In the genomic region with DNA sequence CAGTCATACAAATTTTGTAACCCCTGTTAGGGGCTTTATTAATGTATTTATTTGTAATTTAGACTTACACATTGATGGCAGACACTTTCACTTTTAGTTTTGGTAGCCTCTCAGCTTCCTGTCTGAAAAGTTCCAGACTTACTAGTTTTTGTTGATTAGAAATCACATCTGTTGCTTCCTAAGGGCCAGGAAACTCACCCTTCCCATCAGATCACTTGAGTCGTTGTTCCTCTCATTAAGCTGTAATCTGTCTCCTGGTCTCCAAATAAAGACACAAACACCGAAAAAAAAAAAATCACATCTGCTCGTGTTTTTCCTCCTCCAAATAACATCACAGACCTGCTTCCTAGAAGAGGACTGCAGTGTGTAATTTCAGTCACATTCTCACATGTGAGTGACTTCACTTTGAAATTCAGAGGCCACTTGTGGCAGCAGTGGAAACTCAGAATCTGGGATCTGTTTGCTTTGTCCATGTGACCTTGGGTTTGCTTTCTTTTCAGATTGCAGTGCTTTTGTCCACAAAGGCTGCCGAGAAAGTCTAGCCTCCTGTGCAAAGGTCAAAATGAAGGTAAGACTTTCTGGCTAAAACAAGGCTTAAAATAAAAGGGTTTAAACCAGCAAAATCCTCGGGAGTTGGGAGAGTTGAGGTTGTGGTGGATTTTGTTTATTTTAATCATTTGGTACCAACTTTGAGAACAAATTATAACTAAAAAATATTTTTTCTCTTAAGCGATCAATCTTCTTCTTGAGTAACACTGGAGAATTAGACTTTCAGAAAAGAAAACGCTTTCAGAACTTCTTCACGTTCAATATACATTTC, we compare ENCODE assay signal across 8 cellular contexts.
DNase-seq lines count a peak whose midpoint lies in the region; ATAC-seq and TF ChIP-seq lines count a peak whose summit lies in the region.

No MANE protein-coding gene starts in this region.

- DNase-seq in CD4-positive, alpha-beta memory T cell, result peak in 2 of 5 donors; percentile 55 to 73
- DNase-seq in OCI-LY7 (ENCODE audit: low spot score) (peak; percentile 63), neural progenitor cell (ENCODE audit: low spot score) (no peak), substantia nigra (lab: John Stamatoyannopoulos, UW) (no peak), NCI-H1105 treated with DMSO at 0.1 percent for 48 hours (lab: John Stamatoyannopoulos, UW) (no peak), WERI-Rb-1 (no peak)

- peaks cover 0 to 2% (median 0%) of the 10 kb centered on the region in 8 donors for H3K9me3 Mint-ChIP-seq in CD4-positive, alpha-beta memory T cell
- H3K9me3 Mint-ChIP-seq in neural progenitor cell, result no peaks in the 10 kb centered on the region

- peak overlapping the region; percentile 86 for H3K27ac ChIP-seq in CD4-positive, alpha-beta memory T cell (ENCODE audit: low read depth, low read length)
- H3K27ac ChIP-seq in OCI-LY7 (ENCODE audit: low read depth, low read length, poor library complexity, severe bottlenecking) (peak overlapping the region; percentile 90), esophagus (ENCODE audit: low read depth in 2 of 2, low read length in 1 of 2) (peak overlapping the region; percentile 78 to 84), neural progenitor cell (no peak overlapping the region), substantia nigra (ENCODE audit: low read depth, low read length, poor library complexity, severe bottlenecking) (no peak overlapping the region), WERI-Rb-1 (no peak overlapping the region)

- peaks cover 65% of the 10 kb centered on the region for H3K79me2 ChIP-seq in OCI-LY7 (ENCODE audit: insufficient read depth, low read depth, low read length)
- H3K79me2 ChIP-seq in neural progenitor cell (ENCODE audit: low read depth), result no peaks in the 10 kb centered on the region

- H2AFZ ChIP-seq in OCI-LY7 (ENCODE audit: low read length) (peak overlapping the region; percentile 48; the same call in 1 of the 2 replicates), neural progenitor cell (replicated peaks) (no peak overlapping the region)

- TF ChIP-seq CTCF in OCI-LY7 (conservative IDR thresholded peaks at IDR 0.05; ENCODE audit: low read length), result no peak
- TF ChIP-seq CTCF in neural progenitor cell (IDR thresholded peaks at IDR 0.05), result no peak
- no peak for TF ChIP-seq CTCF in WERI-Rb-1 (IDR thresholded peaks at IDR 0.05; ENCODE audit: low read depth, low read length)

- WGBS in esophagus, 2 donors, result 34 to 49% methylated on average over 8 of the region's 8 CpGs

- H4K20me1 ChIP-seq in OCI-LY7 (ENCODE audit: insufficient read depth, low read length) (no peaks in the 10 kb centered on the region), neural progenitor cell (ENCODE audit: low read depth) (no peaks in the 10 kb centered on the region)

- peaks cover 44 to 64% of the 10 kb centered on the region in 2 donors for H3K36me3 Mint-ChIP-seq in CD4-positive, alpha-beta memory T cell
- H3K36me3 Mint-ChIP-seq in neural progenitor cell, result peaks cover 22% of the 10 kb centered on the region

- H3K4me2 ChIP-seq in OCI-LY7 (ENCODE audit: low read length) (peak overlapping the region; percentile 87), neural progenitor cell (no peak overlapping the region)

- POLR2A ChIA-PET in CD4-positive, alpha-beta memory T cell (lab: Charles Lee; ENCODE audit: partially characterized antibody), result interaction anchor here (0.6 to 7.0 kb wide), 14 partner anchors 9 to 231 kb away, joined by 3 to 277 read pairs (median 5); a partner anchor contains a TSS
- POLR2A ChIA-PET in OCI-LY7 (lab: Charles Lee), result interaction anchor here (0.6 to 2.0 kb wide), 7 partner anchors 11 to 320 kb away, joined by 3 to 16 read pairs (median 3); no protein-coding TSS in a partner anchor

- no peaks in the 10 kb centered on the region for H3K27me3 ChIP-seq in CD4-positive, alpha-beta memory T cell (ENCODE audit: insufficient read depth, low read length)
- H3K27me3 ChIP-seq in esophagus (ENCODE audit: control insufficient read depth in 1 of 2, insufficient read depth in 2 of 2, low read length in 2 of 2) (no peaks in the 10 kb centered on the region), neural progenitor cell (no peaks in the 10 kb centered on the region), WERI-Rb-1 (ENCODE audit: insufficient read depth, low read depth, severe bottlenecking) (no peaks in the 10 kb centered on the region)

- peak; percentile 16 for ATAC-seq in GM21526 (IDR thresholded peaks at IDR 0.05; ENCODE audit: low FRiP score, unreplicated experiment)

- peak overlapping the region; percentile 83 to 95 (median 87) for H3K4me3 Mint-ChIP-seq in CD4-positive, alpha-beta memory T cell
- H3K4me3 Mint-ChIP-seq in neural progenitor cell, result no peak overlapping the region

- H3K9me3 ChIP-seq in CD4-positive, alpha-beta memory T cell (ENCODE audit: control insufficient read depth in 1 of 2, low read length in 2 of 2), result no peaks in the 10 kb centered on the region
- no peaks in the 10 kb centered on the region for H3K9me3 ChIP-seq in OCI-LY7 (ENCODE audit: low read length)
- no peaks in the 10 kb centered on the region for H3K9me3 ChIP-seq in esophagus (ENCODE audit: control insufficient read depth in 2 of 2, insufficient read depth in 1 of 2, low read depth in 1 of 2, low read length in 1 of 2)
- no peaks in the 10 kb centered on the region for H3K9me3 ChIP-seq in neural progenitor cell (ENCODE audit: low read depth)
- no peaks in the 10 kb centered on the region for H3K9me3 ChIP-seq in WERI-Rb-1 (ENCODE audit: severe bottlenecking)

- intact Hi-C loops in CD4-positive, alpha-beta memory T cell (cut with micrococcal nuclease), result loop anchor here (1.0 to 10.0 kb wide), 7 partner anchors 17 to 393 kb away; a partner anchor contains a TSS
- intact Hi-C loops in OCI-LY7 (cut with micrococcal nuclease; ENCODE audit: unreplicated experiment), result loop anchor here (2.0 to 10.0 kb wide), 3 partner anchors 17 to 323 kb away; a partner anchor contains a TSS

- H3K4me1 ChIP-seq in CD4-positive, alpha-beta memory T cell (ENCODE audit: insufficient read depth, low read length), result peaks cover 72% of the 10 kb centered on the region
- peaks cover 59% of the 10 kb centered on the region for H3K4me1 ChIP-seq in OCI-LY7 (ENCODE audit: insufficient read depth, low read length, poor library complexity, severe bottlenecking)
- peaks cover 0 to 2% of the 10 kb centered on the region in 2 donors for H3K4me1 ChIP-seq in esophagus (ENCODE audit: control insufficient read depth in 2 of 2, insufficient read depth in 2 of 2, low read length in 1 of 2)
- H3K4me1 ChIP-seq in neural progenitor cell, result peaks cover 6% of the 10 kb centered on the region

- H3K4me3 ChIP-seq in CD4-positive, alpha-beta memory T cell (ENCODE audit: low read length in 2 of 2), result peak overlapping the region; percentile 42 to 61
- H3K4me3 ChIP-seq in OCI-LY7 (ENCODE audit: low read depth, low read length, poor library complexity, severe bottlenecking) (peak overlapping the region; percentile 63), esophagus (ENCODE audit: low read depth in 1 of 2, low read length in 2 of 2) (no peak overlapping the region), neural progenitor cell (no peak overlapping the region), WERI-Rb-1 (ENCODE audit: low read depth, low read length) (no peak overlapping the region)

- H3K36me3 ChIP-seq in CD4-positive, alpha-beta memory T cell (ENCODE audit: insufficient read depth, low read length), result peaks cover 24% of the 10 kb centered on the region
- peaks cover 70% of the 10 kb centered on the region for H3K36me3 ChIP-seq in OCI-LY7 (ENCODE audit: insufficient read depth, low read length)
- peaks cover 3 to 8% of the 10 kb centered on the region in 2 donors for H3K36me3 ChIP-seq in esophagus (ENCODE audit: control insufficient read depth in 2 of 2, insufficient read depth in 2 of 2, low read length in 1 of 2)
- H3K36me3 ChIP-seq in neural progenitor cell, result no peaks in the 10 kb centered on the region
- peaks cover 95% of the 10 kb centered on the region for H3K36me3 ChIP-seq in WERI-Rb-1

- no peaks in the 10 kb centered on the region for H3F3A ChIP-seq in neural progenitor cell (ENCODE audit: low read depth)

- CTCF ChIA-PET in CD4-positive, alpha-beta memory T cell (lab: Charles Lee; ENCODE audit: partially characterized antibody), result interaction anchor here (0.6 to 1.4 kb wide), 4 partner anchors 17 to 329 kb away, joined by 3 read pairs; no protein-coding TSS in a partner anchor
- CTCF ChIA-PET in OCI-LY7 (lab: Charles Lee; ENCODE audit: unreplicated experiment), result interaction anchor here (1.4 kb wide), 1 partner anchor 16 kb away, joined by 3 read pairs; no protein-coding TSS in a partner anchor

- no peak overlapping the region for H3K9ac ChIP-seq in neural progenitor cell

- no peaks in the 10 kb centered on the region for H3K27me3 Mint-ChIP-seq in CD4-positive, alpha-beta memory T cell
- H3K27me3 Mint-ChIP-seq in neural progenitor cell (ENCODE audit: insufficient read depth, low read depth), result no peaks in the 10 kb centered on the region

- H3K9me2 ChIP-seq in OCI-LY7 (ENCODE audit: insufficient read depth, low read length), result no peaks in the 10 kb centered on the region

- BruUV-seq in OCI-LY7 (replicated peaks; lab: Mats Ljungman, UMichigan), result no TSS peak

- H3K4me1 Mint-ChIP-seq in CD4-positive, alpha-beta memory T cell, result peaks cover 69 to 89% (median 80%) of the 10 kb centered on the region in 4 donors
- H3K4me1 Mint-ChIP-seq in neural progenitor cell, result peaks cover 21% of the 10 kb centered on the region

- H3K27ac Mint-ChIP-seq in CD4-positive, alpha-beta memory T cell, result peak overlapping the region; percentile 96 to 100 (median 97)
- H3K27ac Mint-ChIP-seq in neural progenitor cell, result peak overlapping the region; percentile 81

Comparison
In these comparisons a context has a peak if more than half of its experiments do, and no peak if none do; other contexts are left out.
1. H3K27ac ChIP-seq: peak in CD4-positive, alpha-beta memory T cell (single experiment), OCI-LY7 (single experiment) and esophagus (2 of 2); none in neural progenitor cell (single experiment), substantia nigra (single experiment) and WERI-Rb-1 (single experiment).
2. H3K4me3 ChIP-seq: peak in CD4-positive, alpha-beta memory T cell (2 of 2) and OCI-LY7 (single experiment); none in esophagus (0 of 2), neural progenitor cell (single experiment) and WERI-Rb-1 (single experiment).